ENCODE assay signal across 23 cellular contexts in the genomic region with DNA sequence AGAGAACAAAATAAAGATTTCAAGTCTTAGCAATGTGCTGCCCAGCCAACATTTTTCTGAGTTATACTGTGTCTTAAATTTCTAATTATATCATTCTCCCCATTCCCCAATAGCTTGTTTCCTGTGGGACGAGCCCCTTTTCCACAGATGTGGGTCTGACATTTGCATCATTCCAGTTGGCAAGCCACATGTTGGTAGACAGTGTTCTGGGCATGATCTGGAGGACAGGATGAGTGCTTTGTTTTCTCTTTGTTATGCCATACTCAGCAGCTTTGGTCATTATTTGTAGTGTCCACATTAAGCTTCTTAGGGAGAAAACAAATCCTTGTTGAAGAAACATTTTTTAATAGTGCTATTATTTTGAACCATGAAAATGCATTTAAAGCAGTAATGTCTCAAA. TPM values are rescaled to one million over a fixed set of nuclear protein-coding genes. Genes with fewer than 3 reads are reported as not detected.
A peak's percentile ranks its signal among the peaks of the same experiment; 100 is the strongest.
DNase-seq lines count a peak whose midpoint lies in the region; ATAC-seq, FAIRE-seq and TF ChIP-seq lines count a peak whose summit lies in the region.
"Had no signal": no experiment of that assay in that cellular context is flagged by ENCODE, and none has a peak within 500 bp of the region (broad histone marks: within the 10 kb centered on the region; RNA-seq: fewer than 3 reads in every experiment).

No MANE protein-coding gene starts in this region.

- H4K12ac ChIP-seq in trophoblast cell (ENCODE audit: low read depth, low read length) = no peak overlapping the region

- H2AK5ac ChIP-seq in H1 (ENCODE audit: low read depth, low read length) (no peak overlapping the region; the same call in 1 of the 2 replicates), trophoblast cell (ENCODE audit: low read length) (no peak overlapping the region)

- H3K18ac ChIP-seq in H1 (ENCODE audit: extremely low read depth, low read length) (no peak overlapping the region), trophoblast cell (ENCODE audit: low read length) (no peak overlapping the region)

- ATAC-seq in lower lobe of right lung = peak; percentile 33 to 44
- ATAC-seq: naive thymus-derived CD4-positive, alpha-beta T cell had no signal

- H3K79me1 ChIP-seq in H1 (ENCODE audit: low read depth, low read length) (no peaks in the 10 kb centered on the region), trophoblast cell (ENCODE audit: low read length) (peaks cover 4% of the 10 kb centered on the region)

- H2BK120ac ChIP-seq in H1 (replicated peaks; ENCODE audit: low read depth, low read length) (no peak overlapping the region), trophoblast cell (ENCODE audit: insufficient read depth, low read length, poor library complexity) (no peak overlapping the region)

- intact Hi-C loops in lower lobe of right lung (cut with DNase I) = no loop called here
- intact Hi-C loops in vagina (cut with DNase I) = loop anchor here (10.0 kb wide), 2 partner anchors 55 to 615 kb away; partner anchors contain the start of gene HLX

- WGBS in H1 (ENCODE audit: extremely low coverage in 1 of 2, insufficient coverage in 1 of 2, insufficient read length in 1 of 2, insufficient replicate concordance in 2 of 2, low coverage in 1 of 2, low lambda C conversion rate in 2 of 2, missing lambda C conversion rate in 1 of 2), 2 experiments = 83% methylated on average over 1 of the region's 1 CpG; no CpG with 5 or more reads in 1 of the 2 experiments
- WGBS in trophoblast cell (ENCODE audit: extremely low coverage, insufficient coverage, insufficient read length) = no CpG with 5 or more reads among the region's 1 CpG

- H4K20me1 ChIP-seq in H1 (replicated peaks in 1 of 2; ENCODE audit: control insufficient read depth in 1 of 2, insufficient read depth in 2 of 2, low read length in 2 of 2) = no peaks in the 10 kb centered on the region

- TF ChIP-seq RAD21 in H1 (IDR thresholded peaks at IDR 0.05 in 1 of 2, conservative IDR thresholded peaks at IDR 0.05 in 1 of 2; ENCODE audit: low read depth in 2 of 2, low read length in 2 of 2) = no peak

- H3K4me1 ChIP-seq in H1 (replicated peaks in 1 of 4; ENCODE audit: control insufficient read depth in 3 of 4, insufficient read depth in 4 of 4, low read length in 3 of 4) = peaks cover 0 to 8% (median 3%) of the 10 kb centered on the region in 4 experiments; a peak in 4 of 7 replicates
- peaks cover 6% of the 10 kb centered on the region for H3K4me1 ChIP-seq in lower lobe of right lung
- peaks cover 9 to 19% of the 10 kb centered on the region in 2 experiments for H3K4me1 ChIP-seq in trophoblast cell (ENCODE audit: control insufficient read depth in 1 of 2, insufficient read depth in 2 of 2, low read length in 2 of 2)
- H3K4me1 ChIP-seq in vagina = peaks cover 14% of the 10 kb centered on the region
- H3K4me1 ChIP-seq: Caco-2, spleen had no signal

- H2AFZ ChIP-seq in H1 (ENCODE audit: low read length) = no peak overlapping the region
- no peak overlapping the region for H2AFZ ChIP-seq in trophoblast cell (ENCODE audit: insufficient read depth, low read length, poor library complexity)

- H3K23me2 ChIP-seq in H1 (ENCODE audit: low read depth, low read length) = no peaks in the 10 kb centered on the region; the same call in 1 of the 2 replicates

- TF ChIP-seq CTCF in H1 (IDR thresholded peaks at IDR 0.05; ENCODE audit: control extremely low read depth in 1 of 3, insufficient read depth in 1 of 3, low read depth in 1 of 3, low read length in 3 of 3) (no peak), lower lobe of right lung (IDR thresholded peaks at IDR 0.05) (no peak), vagina (IDR thresholded peaks at IDR 0.05) (no peak)

- no peak overlapping the region for H3K56ac ChIP-seq in H1 (replicated peaks; ENCODE audit: insufficient read length, low read depth, low read length)

- no peak overlapping the region for H2BK12ac ChIP-seq in H1 (ENCODE audit: low read depth, low read length)
- H2BK12ac ChIP-seq in trophoblast cell (ENCODE audit: low read length) = peak overlapping the region; percentile 69

- H3K14ac ChIP-seq in H1 (ENCODE audit: insufficient read length) (no peak overlapping the region), trophoblast cell (ENCODE audit: low read length) (no peak overlapping the region)

- H3K4me3 ChIP-seq in H1 (ENCODE audit: extremely low read depth in 1 of 4, insufficient read depth in 2 of 4, low read depth in 3 of 4, low read length in 4 of 4) (no peak overlapping the region), lower lobe of right lung (no peak overlapping the region), trophoblast cell (ENCODE audit: low read depth, low read length) (no peak overlapping the region), vagina (no peak overlapping the region)
- H3K4me3 ChIP-seq: heart right ventricle, spleen had no signal

- DNase-seq in H1 (ENCODE audit: low read depth in 1 of 2, low spot score in 2 of 2) = no peak
- DNase-seq in lower lobe of right lung = no peak
- DNase-seq in trophoblast cell = no peak
- no peak for DNase-seq in vagina (ENCODE audit: extremely low spot score in 2 of 2)
- DNase-seq in NCI-H446 (lab: John Stamatoyannopoulos, UW) = no peak
- DNase-seq in putamen (ENCODE audit: low spot score) = no peak
- no peak for DNase-seq in activated CD4-positive, alpha-beta T cell treated with anti-CD3 and anti-CD28 coated beads for 4 hours
- DNase-seq: activated CD4-positive, alpha-beta T cell treated with anti-CD3 and anti-CD28 coated beads, Interleukin-2, amount 50 U/mL, for 4 hours; activated CD4-positive, CD25-positive, alpha-beta regulatory T cell; activated naive CD4-positive, alpha-beta T cell treated with anti-CD3 and anti-CD28 coated beads, Interleukin-2, amount 10 ng/mL, durations not matched to agents 7 days and 5 days; amniotic stem cell; Caco-2; DMS79; heart right ventricle; naive thymus-derived CD4-positive, alpha-beta T cell; NCI-H1694; NCI-H524 treated with DMSO at 0.1 percent for 48 hours; SHP77 treated with DMSO at 0.1 percent for 48 hours; spleen had no signal

- H3K27ac ChIP-seq in H1 (ENCODE audit: low read depth, low read length) (no peak overlapping the region), lower lobe of right lung (peak overlapping the region; percentile 33), trophoblast cell (ENCODE audit: low read depth, low read length) (peak overlapping the region; percentile 73), vagina (peak overlapping the region; percentile 46)
- H3K27ac ChIP-seq: C4-2B, heart right ventricle, spleen had no signal

- no peak overlapping the region for H4K5ac ChIP-seq in H1 (ENCODE audit: insufficient read length, low read depth, low read length)

- no peaks in the 10 kb centered on the region for H3K27me3 ChIP-seq in H1 (replicated peaks in 1 of 4; ENCODE audit: control insufficient read depth in 3 of 4, extremely low read depth in 1 of 4, insufficient read depth in 3 of 4, low read length in 3 of 4)
- no peaks in the 10 kb centered on the region for H3K27me3 ChIP-seq in lower lobe of right lung (ENCODE audit: low read depth)
- H3K27me3 ChIP-seq in trophoblast cell (ENCODE audit: insufficient read depth, low read length) = no peaks in the 10 kb centered on the region
- H3K27me3 ChIP-seq in vagina = no peaks in the 10 kb centered on the region
- H3K27me3 ChIP-seq: heart right ventricle had no signal

- H3K79me2 ChIP-seq in H1 (ENCODE audit: control insufficient read depth in 1 of 2, insufficient read depth in 2 of 2, low read length in 2 of 2) = no peaks in the 10 kb centered on the region
- no peaks in the 10 kb centered on the region for H3K79me2 ChIP-seq in trophoblast cell (ENCODE audit: control insufficient read depth, insufficient read depth, low read length, poor library complexity)

- H3K4me2 ChIP-seq in H1 (ENCODE audit: insufficient read depth in 1 of 2, low read depth in 2 of 2, low read length in 2 of 2) (no peak overlapping the region; a peak in 1 of 4 replicates), trophoblast cell (ENCODE audit: low read length) (no peak overlapping the region)

- H3K4ac ChIP-seq in H1 (replicated peaks; ENCODE audit: insufficient read length, low read depth, low read length) = no peak overlapping the region
- H3K4ac ChIP-seq in trophoblast cell (ENCODE audit: low read depth, low read length) = no peak overlapping the region

- no peak overlapping the region for H2BK20ac ChIP-seq in H1 (ENCODE audit: low read length)

- no peak overlapping the region for H2BK5ac ChIP-seq in H1 (ENCODE audit: low read depth, low read length)
- peak overlapping the region; percentile 3 for H2BK5ac ChIP-seq in trophoblast cell (ENCODE audit: low read depth, low read length, poor library complexity)

- peak; percentile 42 for FAIRE-seq in H1 (lab: Jason Lieb, UNC)
- FAIRE-seq: GM18507, urothelium cell line had no signal

- no peak for TF ChIP-seq EP300 in H1 (IDR thresholded peaks at IDR 0.05; ENCODE audit: borderline replicate concordance in 1 of 2, low read depth in 2 of 2, low read length in 2 of 2)

- H3K9ac ChIP-seq in H1 (replicated peaks in 1 of 4; ENCODE audit: extremely low read depth in 1 of 4, low read depth in 3 of 4, low read length in 3 of 4) (no peak overlapping the region), trophoblast cell (ENCODE audit: low read length) (no peak overlapping the region)

- POLR2A ChIA-PET in H1 (lab: Charles Lee; ENCODE audit: partially characterized antibody) = no interaction called here

- H3K23ac ChIP-seq in H1 (ENCODE audit: insufficient read length) (no peak overlapping the region), trophoblast cell (ENCODE audit: low read length) (no peak overlapping the region)

- TF ChIP-seq POLR2A in H1 (IDR thresholded peaks at IDR 0.05; ENCODE audit: control extremely low read depth in 1 of 2, low read depth in 2 of 2, low read length in 2 of 2) (no peak), vagina (IDR thresholded peaks at IDR 0.05) (no peak)

- peaks cover 0 to 3% (median 0%) of the 10 kb centered on the region in 4 experiments; a peak in 1 of 8 replicates for H3K36me3 ChIP-seq in H1 (ENCODE audit: control insufficient read depth in 2 of 4, insufficient read depth in 4 of 4, low read length in 3 of 4)
- H3K36me3 ChIP-seq in lower lobe of right lung = peaks cover under 1% of the 10 kb centered on the region
- H3K36me3 ChIP-seq in trophoblast cell (ENCODE audit: control insufficient read depth in 1 of 2, insufficient read depth in 2 of 2, low read length in 2 of 2) = peaks cover 3 to 5% of the 10 kb centered on the region in 2 experiments
- no peaks in the 10 kb centered on the region for H3K36me3 ChIP-seq in vagina

- CTCF ChIA-PET in H1 (lab: Charles Lee; ENCODE audit: partially characterized antibody) = interaction anchor here (0.9 to 2.5 kb wide), 4 partner anchors 10 to 18 kb away, joined by 3 to 15 read pairs (median 4); no protein-coding TSS in a partner anchor

- no peak overlapping the region for H4K91ac ChIP-seq in H1 (replicated peaks; ENCODE audit: insufficient read length, low read length)
- no peak overlapping the region for H4K91ac ChIP-seq in trophoblast cell (ENCODE audit: low read depth, low read length)

- H4K8ac ChIP-seq in H1 (ENCODE audit: extremely low read depth, insufficient read depth, low read length) (no peak overlapping the region), trophoblast cell (ENCODE audit: low read depth, low read length) (no peak overlapping the region)

- H2BK15ac ChIP-seq in H1 (ENCODE audit: low read length) = 0 out of 2 replicates have a peak overlapping the region, but pooled peaks have one; percentile 9

- no peaks in the 10 kb centered on the region for H3K9me3 ChIP-seq in H1 (ENCODE audit: insufficient read depth in 2 of 2, low read depth in 1 of 2, low read length in 1 of 2)
- no peaks in the 10 kb centered on the region for H3K9me3 ChIP-seq in lower lobe of right lung
- peaks cover 2% of the 10 kb centered on the region for H3K9me3 ChIP-seq in trophoblast cell (ENCODE audit: insufficient read depth, low read depth, low read length)
- no peaks in the 10 kb centered on the region for H3K9me3 ChIP-seq in vagina
- H3K9me3 ChIP-seq: Caco-2 had no signal

RNA-seq across cellular contexts. Expression of gene MTARC1, which starts 32.9 kb away (rescaled TPM):
- total RNA-seq in H1 (2021; fragmentation: NEBNext Ultra II Directional; extraction: Animal tissue kit (Norgen Biotek cat#: 25700)) = 42.4 and 46.2 TPM in 2 replicates
- polyA plus RNA-seq in H1 (2011; rRNA removed) = 16.0 and 17.2 TPM in 2 replicates
- polyA plus RNA-seq in H1 (2011; cell fraction: cytosol; rRNA removed) = 19.1 TPM
- 21.8 TPM for polyA plus RNA-seq in H1 (2011; cell fraction: nucleus; rRNA removed)
- polyA plus RNA-seq in H1 (2012, experiment 1 of 2) = 31.8 to 45.8 TPM (median 34.8 TPM) in 4 replicates
- 12.2 TPM for polyA plus RNA-seq in H1 (2012, experiment 2 of 2)
- polyA plus RNA-seq in H1 (2013, experiment 1 of 2) = 26.7 TPM
- polyA plus RNA-seq in H1 (2013, experiment 2 of 2) = 30.8 TPM
- polyA minus RNA-seq in H1 (2011; rRNA and poly(A)+ RNA removed) = 16.7 and 18.1 TPM in 2 replicates
- polyA minus RNA-seq in H1 (2011; cell fraction: cytosol; rRNA and poly(A)+ RNA removed) = 21.5 TPM
- 20.1 TPM for polyA minus RNA-seq in H1 (2011; cell fraction: nucleus; rRNA and poly(A)+ RNA removed)
- 37.6 TPM for total RNA-seq in lower lobe of right lung
- polyA plus RNA-seq in trophoblast cell (2013) = 25.0 and 26.3 TPM in 2 replicates
- 9.6 TPM for total RNA-seq in vagina
- total RNA-seq: activated T-helper 1 cell treated with anti-CD3 and anti-CD28 coated beads, Interleukin-12 subunit alpha, Interleukin-12 subunit beta, Interleukin-2, Interleukin-4 antibody, amounts not matched to agents 30 ng/mL and 10 ng/mL and 1 ng/mL, durations not matched to agents 14 hours and 24 hours and 36 hours had no signal
- polyA plus RNA-seq: naive thymus-derived CD4-positive, alpha-beta T cell had no signal

RNA-seq across cellular contexts. Expression of gene HLX, which starts 59.6 kb away (rescaled TPM):
- total RNA-seq in H1 (2021; fragmentation: NEBNext Ultra II Directional; extraction: Animal tissue kit (Norgen Biotek cat#: 25700)) = 0.30 and 0.50 TPM in 2 replicates
- polyA plus RNA-seq in H1 (2011; rRNA removed) = 0.11 and 0.17 TPM in 2 replicates
- 0.47 TPM for polyA plus RNA-seq in H1 (2011; cell fraction: cytosol; rRNA removed)
- polyA plus RNA-seq in H1 (2011; cell fraction: nucleus; rRNA removed) = 0.56 TPM
- 0.27 to 0.69 TPM (median 0.42 TPM) in 3 of 4 replicates, not detected in the other for polyA plus RNA-seq in H1 (2012, experiment 1 of 2)
- 0.67 TPM for polyA plus RNA-seq in H1 (2012, experiment 2 of 2)
- polyA plus RNA-seq in H1 (2013, experiment 1 of 2) = 0.16 TPM
- polyA plus RNA-seq in H1 (2013, experiment 2 of 2) = 0.15 TPM
- 0.07 TPM in 1 of 2 replicates, not detected in the other for polyA minus RNA-seq in H1 (2011; rRNA and poly(A)+ RNA removed)
- not detected for polyA minus RNA-seq in H1 (2011; cell fraction: cytosol; rRNA and poly(A)+ RNA removed)
- 0.30 TPM for polyA minus RNA-seq in H1 (2011; cell fraction: nucleus; rRNA and poly(A)+ RNA removed)
- total RNA-seq in lower lobe of right lung (18.5 TPM), vagina (7.4 TPM)
- 1.6 and 1.8 TPM in 2 replicates for polyA plus RNA-seq in trophoblast cell (2013)
- total RNA-seq: Caco-2 had no signal
- polyA plus RNA-seq: naive thymus-derived CD4-positive, alpha-beta T cell had no signal
